Comparison of ENCODE assay signal across 1 cellular context in the genomic region with DNA sequence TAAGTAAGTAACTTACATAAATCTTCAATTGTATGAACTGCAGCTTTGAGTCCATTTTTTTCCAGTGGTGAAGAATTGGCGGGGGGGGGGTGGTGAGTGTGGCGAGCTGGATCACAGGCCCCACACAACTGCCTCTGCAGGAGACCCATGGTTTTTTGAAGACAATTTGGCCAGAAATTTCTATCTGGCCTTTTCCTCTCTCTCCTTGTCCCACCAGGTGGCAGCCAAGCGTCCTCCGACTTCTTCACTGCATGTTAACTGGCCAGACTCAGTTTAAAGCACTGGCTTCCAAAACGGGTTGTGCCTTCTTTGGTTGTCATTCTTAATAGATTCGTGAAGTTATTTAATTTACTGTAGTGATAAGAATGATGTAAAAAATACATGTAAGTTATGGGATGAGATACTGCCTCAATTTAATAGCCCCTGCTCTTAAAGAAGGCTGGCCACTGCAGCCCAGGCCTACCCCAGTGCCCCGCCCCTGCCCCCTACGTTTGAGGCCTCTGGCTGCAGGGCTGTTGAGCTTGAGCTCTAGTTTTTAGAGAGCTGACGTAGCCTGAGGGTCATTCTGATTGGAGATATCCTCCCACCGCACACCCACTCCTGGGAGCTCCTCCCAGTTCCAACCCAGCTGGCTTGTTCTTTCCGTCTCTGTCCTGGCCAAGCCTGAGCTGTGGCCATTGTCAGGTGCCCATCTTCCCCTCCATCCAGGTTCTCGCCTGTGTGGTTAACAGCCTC.
TF ChIP-seq lines count a peak whose summit lies in the region.

No MANE protein-coding gene starts in this region.

TF ChIP-seq in HepG2, 621 proteins besides CTCF, POLR2A, EP300 and RAD21 (continued from another document):
- TF ChIP-seq, protein P1, sequence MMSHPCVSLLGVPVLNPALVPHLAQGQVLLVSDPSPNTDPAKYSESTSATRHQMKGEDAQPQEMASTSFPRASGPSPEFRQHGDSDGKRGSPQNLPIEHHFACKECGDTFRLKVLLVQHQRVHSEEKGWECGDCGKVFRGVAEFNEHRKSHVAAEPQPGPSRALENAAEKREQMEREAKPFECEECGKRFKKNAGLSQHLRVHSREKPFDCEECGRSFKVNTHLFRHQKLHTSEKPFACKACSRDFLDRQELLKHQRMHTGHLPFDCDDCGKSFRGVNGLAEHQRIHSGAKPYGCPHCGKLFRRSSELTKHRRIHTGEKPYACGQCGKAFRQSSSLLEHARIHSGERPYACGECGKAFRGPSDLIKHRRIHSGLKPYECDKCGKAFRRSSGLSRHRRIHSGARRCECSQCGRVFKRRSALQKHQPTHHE (CRISPR knock-in tag; IDR thresholded peaks at IDR 0.05; ENCODE audit: borderline replicate concordance): no peak
- TF ChIP-seq ZMYM4 (CRISPR knock-in tag; IDR thresholded peaks at IDR 0.05) (0 out of 2 replicates have a peak, but pooled peaks have one; percentile 2), SMC3 (IDR thresholded peaks at IDR 0.05; ENCODE audit: low read length) (peak; percentile 52; the same call in 1 of the 2 replicates), ZNF446 (CRISPR knock-in tag; IDR thresholded peaks at IDR 0.05) (no peak)
TF ChIP-seq in HepG2: peak in this region for 6.
